ENCODE assay signal across 8 cellular contexts in the genomic region with DNA sequence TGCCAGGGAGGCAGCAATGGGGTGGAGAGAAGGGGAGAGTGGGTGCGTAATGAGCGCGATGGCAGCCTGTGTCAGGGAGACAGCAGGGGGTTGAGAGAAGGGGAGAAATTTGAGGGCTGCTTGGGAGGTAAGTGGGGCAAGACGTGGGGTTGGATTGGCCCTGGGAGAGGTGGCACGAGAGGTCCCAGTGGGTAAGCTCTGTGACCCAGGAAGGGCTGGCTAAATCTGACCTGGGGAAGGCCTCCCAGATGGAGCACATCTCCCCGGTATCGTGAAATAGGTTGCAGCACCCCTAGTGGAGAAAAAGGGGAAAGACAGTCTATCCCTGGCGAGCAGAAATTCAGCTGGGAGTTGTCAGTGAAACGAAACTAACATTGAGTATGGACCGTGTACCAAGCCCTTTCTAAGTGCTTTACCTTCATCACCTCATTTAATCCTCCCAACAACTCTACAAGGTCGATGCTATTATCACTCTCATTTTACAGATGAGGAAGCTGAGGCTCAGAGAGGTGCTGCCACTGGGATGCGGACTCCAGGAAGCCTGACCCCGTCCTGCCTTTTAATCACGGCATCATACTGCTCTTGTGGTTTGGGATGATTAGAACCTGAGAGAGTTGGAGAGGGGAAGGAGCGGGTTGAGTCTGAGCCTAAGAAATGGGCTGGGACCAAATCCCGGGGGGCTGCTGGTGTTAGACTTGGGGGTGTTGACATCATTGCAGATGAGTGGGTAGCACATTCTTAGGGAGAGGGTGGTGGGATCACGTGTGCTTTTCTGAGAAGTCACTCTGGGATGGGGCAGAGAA. TPM values are rescaled to one million over a fixed set of nuclear protein-coding genes. Genes with fewer than 3 reads are reported as not detected.
DNase-seq lines count a peak whose midpoint lies in the region; ATAC-seq, FAIRE-seq and TF ChIP-seq lines count a peak whose summit lies in the region.

No MANE protein-coding gene starts in this region.

- H4K20me1 ChIP-seq in endothelial cell of umbilical vein (replicated peaks; ENCODE audit: control insufficient read depth, extremely low read depth, insufficient read depth, low read length): no peaks in the 10 kb centered on the region

- intact Hi-C loops in activated CD8-positive, alpha-beta T cell treated with anti-CD3 and anti-CD28 coated beads for 36 hours (cut with micrococcal nuclease): loop anchor here (5.0 kb wide), 1 partner anchor 138 kb away; no protein-coding TSS in a partner anchor
- intact Hi-C loops in endothelial cell of umbilical vein (cut with micrococcal nuclease): loop anchor here (1.0 to 10.0 kb wide), 2 partner anchors 76 to 660 kb away; partner anchors contain the start of genes ID3 and LACTBL1

- H3K27me3 Mint-ChIP-seq in activated CD8-positive, alpha-beta T cell treated with anti-CD3 and anti-CD28 coated beads for 36 hours: no peaks in the 10 kb centered on the region

- peaks cover 28% of the 10 kb centered on the region for H3K4me1 Mint-ChIP-seq in activated CD8-positive, alpha-beta T cell treated with anti-CD3 and anti-CD28 coated beads for 36 hours (ENCODE audit: low read depth)

- H3K4me2 ChIP-seq in endothelial cell of umbilical vein (ENCODE audit: insufficient read depth, low read length): peak overlapping the region; percentile 56

- H3K9ac ChIP-seq in endothelial cell of umbilical vein (replicated peaks; ENCODE audit: extremely low read depth, insufficient read depth, low read length) (peak overlapping the region; percentile 63), subcutaneous abdominal adipose tissue (ENCODE audit: low read length in 5 of 5) (peak overlapping the region; percentile 4 to 78 (median 62))

- H3K9me3 ChIP-seq in HEK293 (ENCODE audit: control insufficient read depth, insufficient read depth, low read depth, low read length) (no peaks in the 10 kb centered on the region), endothelial cell of umbilical vein (replicated peaks; ENCODE audit: control insufficient read depth, insufficient read depth, low read length) (no peaks in the 10 kb centered on the region), subcutaneous abdominal adipose tissue (ENCODE audit: control insufficient read depth in 5 of 5, low read length in 5 of 5) (no peaks in the 10 kb centered on the region)

- H3K27ac ChIP-seq in HEK293 (ENCODE audit: extremely low read depth, low read depth, low read length): no peak overlapping the region
- peak overlapping the region; percentile 67 for H3K27ac ChIP-seq in endothelial cell of umbilical vein (ENCODE audit: insufficient read depth, low read depth, low read length)
- peak overlapping the region; percentile 42 for H3K27ac ChIP-seq in subcutaneous abdominal adipose tissue (ENCODE audit: low read depth, low read length)

- H3K4me1 ChIP-seq in HEK293 (ENCODE audit: control insufficient read depth, insufficient read depth, low read length) (no peaks in the 10 kb centered on the region), endothelial cell of umbilical vein (ENCODE audit: control insufficient read depth, extremely low read depth, insufficient read depth, low read length) (no peaks in the 10 kb centered on the region), subcutaneous abdominal adipose tissue (ENCODE audit: control insufficient read depth in 5 of 5, insufficient read depth in 5 of 5, low read length in 5 of 5) (peaks cover 10 to 42% (median 27%) of the 10 kb centered on the region in 5 donors)

- peak overlapping the region; percentile 51 for H3K4me3 Mint-ChIP-seq in activated CD8-positive, alpha-beta T cell treated with anti-CD3 and anti-CD28 coated beads for 36 hours

- H2AFZ ChIP-seq in endothelial cell of umbilical vein (ENCODE audit: low read depth, low read length): peak overlapping the region; percentile 93

- no peaks in the 10 kb centered on the region for H3K9me3 Mint-ChIP-seq in activated CD8-positive, alpha-beta T cell treated with anti-CD3 and anti-CD28 coated beads for 36 hours

- TF ChIP-seq CTCF in HEK293 (tag by site-specific recombination; IDR thresholded peaks at IDR 0.05): peak; percentile 75
- peak; percentile 84 for TF ChIP-seq CTCF in activated CD8-positive, alpha-beta T cell treated with anti-CD3 and anti-CD28 coated beads for 36 hours (IDR thresholded peaks at IDR 0.05)
- TF ChIP-seq CTCF in endothelial cell of umbilical vein (IDR thresholded peaks at IDR 0.05; ENCODE audit: extremely low read depth in 1 of 2, insufficient read depth in 1 of 2, low read depth in 1 of 2, low read length in 2 of 2): peak; percentile 85 to 93

- H3K79me2 ChIP-seq in endothelial cell of umbilical vein (ENCODE audit: control insufficient read depth, insufficient read depth, low read length): no peaks in the 10 kb centered on the region

- H3K36me3 ChIP-seq in HEK293 (ENCODE audit: control insufficient read depth in 2 of 2, insufficient read depth in 1 of 2, low read length in 2 of 2) (no peaks in the 10 kb centered on the region), endothelial cell of umbilical vein (ENCODE audit: control insufficient read depth in 2 of 2, extremely low read depth in 1 of 2, insufficient read depth in 2 of 2, low read length in 2 of 2) (no peaks in the 10 kb centered on the region), subcutaneous abdominal adipose tissue (ENCODE audit: control insufficient read depth in 5 of 5, insufficient read depth in 5 of 5, low read length in 5 of 5) (no peaks in the 10 kb centered on the region)

- POLR2A ChIA-PET in HEK293 (lab: Yijun Ruan, JAX): interaction anchor here (0.6 to 3.7 kb wide), 4 partner anchors 41 to 104 kb away, joined by 3 to 34 read pairs (median 6); partner anchors contain the start of genes E2F2 and ID3
- POLR2A ChIA-PET in activated CD8-positive, alpha-beta T cell treated with anti-CD3 and anti-CD28 coated beads for 36 hours (lab: Charles Lee): interaction anchor here (1.0 to 4.4 kb wide), 11 partner anchors 9 to 94 kb away, joined by 3 to 29 read pairs (median 5); partner anchors contain the start of gene ID3
- POLR2A ChIA-PET in endothelial cell of umbilical vein (lab: Charles Lee): interaction anchor here (0.6 to 1.9 kb wide), 3 partner anchors 76 to 152 kb away, joined by 4 to 9 read pairs (median 5); partner anchors contain the start of gene ID3

- CTCF ChIA-PET in HEK293 (lab: Yijun Ruan, JAX) (interaction anchor here (0.6 to 12.8 kb wide), 37 partner anchors 9 to 340 kb away, joined by 3 to 506 read pairs (median 4); partner anchors contain the start of gene ID3), endothelial cell of umbilical vein (lab: Charles Lee) (interaction anchor here (0.6 to 14.7 kb wide), 31 partner anchors 9 to 698 kb away, joined by 3 to 1069 read pairs (median 5); partner anchors contain the start of genes E2F2 and ID3)
- CTCF ChIA-PET in activated CD8-positive, alpha-beta T cell treated with anti-CD3 and anti-CD28 coated beads for 36 hours (lab: Charles Lee): interaction anchor here (0.9 to 14.9 kb wide), 28 partner anchors 10 to 137 kb away, joined by 3 to 927 read pairs (median 7); partner anchors contain the start of gene ID3

- DNase-seq in COLO829 (ENCODE audit: low spot score) (peak; percentile 87), NCI-H69 (lab: John Stamatoyannopoulos, UW) (peak; percentile 67), endothelial cell of umbilical vein (ENCODE audit: low read depth, low spot score) (peak; percentile 83), middle frontal gyrus (ENCODE audit: extremely low spot score, low spot score) (peak; percentile 22)
- peak; percentile 66 for DNase-seq in activated CD8-positive, alpha-beta T cell treated with anti-CD3 and anti-CD28 coated beads for 36 hours

- peaks cover 0 to 4% of the 10 kb centered on the region in 2 experiments for H3K27me3 ChIP-seq in endothelial cell of umbilical vein (ENCODE audit: control insufficient read depth in 2 of 2, insufficient read depth in 2 of 2, low read length in 2 of 2)
- H3K27me3 ChIP-seq in subcutaneous abdominal adipose tissue (ENCODE audit: control insufficient read depth in 5 of 5, insufficient read depth in 4 of 5, low read length in 5 of 5): peaks cover 0 to 4% (median 0%) of the 10 kb centered on the region in 5 donors

- ATAC-seq in activated CD8-positive, alpha-beta T cell treated with anti-CD3 and anti-CD28 coated beads for 36 hours: peak; percentile 90
- no peak for ATAC-seq in GM21526 (IDR thresholded peaks at IDR 0.05; ENCODE audit: low FRiP score, unreplicated experiment)

- BruUV-seq in endothelial cell of umbilical vein (replicated peaks; lab: Mats Ljungman, UMichigan): no TSS peak

- no peaks in the 10 kb centered on the region for H3K36me3 Mint-ChIP-seq in activated CD8-positive, alpha-beta T cell treated with anti-CD3 and anti-CD28 coated beads for 36 hours (ENCODE audit: low read depth)

- FAIRE-seq in endothelial cell of umbilical vein (lab: Jason Lieb, UNC): peak; percentile 98

- H3K4me3 ChIP-seq in HEK293 (ENCODE audit: low read depth, low read length): peak overlapping the region; percentile 15
- H3K4me3 ChIP-seq in endothelial cell of umbilical vein (replicated peaks in 1 of 3; ENCODE audit: insufficient read depth in 1 of 3, low read depth in 1 of 3, low read length in 3 of 3): peak overlapping the region; percentile 24 to 78 (median 41)
- H3K4me3 ChIP-seq in subcutaneous abdominal adipose tissue (ENCODE audit: low read depth in 1 of 5, low read length in 5 of 5): peak overlapping the region; percentile 63 to 92 (median 73)

- H3K27ac Mint-ChIP-seq in activated CD8-positive, alpha-beta T cell treated with anti-CD3 and anti-CD28 coated beads for 36 hours: peak overlapping the region; percentile 85

- no peaks in the 10 kb centered on the region for H3K9me1 ChIP-seq in endothelial cell of umbilical vein (replicated peaks; ENCODE audit: control insufficient read depth, extremely low read depth, insufficient read depth, low read length)

- dilution Hi-C loops in endothelial cell of umbilical vein (cut with MboI; ENCODE audit: extremely low pct_ligation_motif_present, low sequenced_read_pairs): no loop called here

- no peak for TF ChIP-seq POLR2A in endothelial cell of umbilical vein (IDR thresholded peaks at IDR 0.05; ENCODE audit: low read depth, low read length)

TF ChIP-seq in HEK293, 187 proteins besides CTCF, POLR2A, EP300 and RAD21 (continues in another document):
- peak; percentile 87 for TF ChIP-seq ZNF600 (tag by site-specific recombination; IDR thresholded peaks at IDR 0.05)

TF ChIP-seq in endothelial cell of umbilical vein, 7 proteins besides CTCF, POLR2A, EP300 and RAD21 (continues in another document):
- no peak for TF ChIP-seq EZH2 (IDR thresholded peaks at IDR 0.05; ENCODE audit: borderline replicate concordance, low read depth, low read length, severe bottlenecking)

RNA-seq across cellular contexts. Expression of gene RPL11, which starts 56.6 kb away (rescaled TPM):
- total RNA-seq in activated CD8-positive, alpha-beta T cell treated with anti-CD3 and anti-CD28 coated beads for 36 hours: 1,000 to 10,000 TPM; 1,493 to 1,569 TPM
- 1,084 and 1,169 TPM in 2 replicates for total RNA-seq in endothelial cell of umbilical vein
- 656 and 861 TPM in 2 replicates for polyA plus RNA-seq in endothelial cell of umbilical vein
- polyA plus RNA-seq in endothelial cell of umbilical vein (2011; cell fraction: cytosol; rRNA removed): 1,857 and 2,097 TPM in 2 replicates
- 491 and 654 TPM in 2 replicates for polyA plus RNA-seq in endothelial cell of umbilical vein (2011; cell fraction: nucleus; rRNA removed)
- 2,376 and 2,717 TPM in 2 replicates for polyA plus RNA-seq in endothelial cell of umbilical vein (2012)
- polyA minus RNA-seq in endothelial cell of umbilical vein: 532 and 552 TPM in 2 replicates
- polyA minus RNA-seq in endothelial cell of umbilical vein (2011; cell fraction: cytosol; rRNA and poly(A)+ RNA removed): 533 TPM
- 123 and 143 TPM in 2 replicates for polyA minus RNA-seq in endothelial cell of umbilical vein (2011; cell fraction: nucleus; rRNA and poly(A)+ RNA removed)

Comparison
In these comparisons a context has a peak if more than half of its experiments do, and no peak if none do; other contexts are left out.
1. DNase-seq: peak in every context shown above with its lines; median percentile 87 in COLO829; 83 in endothelial cell of umbilical vein; 67 in NCI-H69; 66 in activated CD8-positive, alpha-beta T cell treated with anti-CD3 and anti-CD28 coated beads for 36 hours; 22 in middle frontal gyrus.
2. H3K4me3 ChIP-seq: peak in every context shown above with its lines; median percentile 73 in subcutaneous abdominal adipose tissue; 41 in endothelial cell of umbilical vein; 15 in HEK293.